ENCODE assay signal across 19 cellular contexts in genomic region chr6:15530411-15530810, GRCh38.
A peak's percentile ranks its signal among the peaks of the same experiment; 100 is the strongest.
DNase-seq lines count a peak whose midpoint lies in the region; ATAC-seq and TF ChIP-seq lines count a peak whose summit lies in the region.
"Had no signal": no experiment of that assay in that cellular context is flagged by ENCODE, and none has a peak within 500 bp of the region (broad histone marks: within the 10 kb centered on the region; RNA-seq: fewer than 3 reads in every experiment).

No MANE protein-coding gene starts in this region.

- TF ChIP-seq CTCF in lower lobe of right lung (IDR thresholded peaks at IDR 0.05) = no peak

- H3K27me3 Mint-ChIP-seq in activated naive CD8-positive, alpha-beta T cell treated with anti-CD3 and anti-CD28 coated beads, Interleukin-2, amount 50 U/mL, for 24 hours = no peaks in the 10 kb centered on the region
- no peaks in the 10 kb centered on the region for H3K27me3 Mint-ChIP-seq in activated naive CD8-positive, alpha-beta T cell treated with anti-CD3 and anti-CD28 coated beads for 36 hours
- H3K27me3 Mint-ChIP-seq in dendritic cell treated with granulocyte-macrophage colony-stimulating factor and Interleukin-4, amounts not matched to agents 40 ng/mL and 50 ng/mL, for 4 days = no peaks in the 10 kb centered on the region
- H3K27me3 Mint-ChIP-seq in naive thymus-derived CD8-positive, alpha-beta T cell = no peaks in the 10 kb centered on the region
- H3K27me3 Mint-ChIP-seq in activated CD4-positive, alpha-beta memory T cell treated with anti-CD3 and anti-CD28 coated beads, Interleukin-2, amount 10 ng/mL, durations not matched to agents 7 days and 5 days = no peaks in the 10 kb centered on the region
- H3K27me3 Mint-ChIP-seq: CD8-positive, alpha-beta memory T cell; IgD-negative memory B cell had no signal

- H3K27ac Mint-ChIP-seq in activated naive CD8-positive, alpha-beta T cell treated with anti-CD3 and anti-CD28 coated beads, Interleukin-2, amount 50 U/mL, for 24 hours = peak overlapping the region; percentile 13
- no peak overlapping the region for H3K27ac Mint-ChIP-seq in activated naive CD8-positive, alpha-beta T cell treated with anti-CD3 and anti-CD28 coated beads for 36 hours
- peak overlapping the region; percentile 8 for H3K27ac Mint-ChIP-seq in dendritic cell treated with granulocyte-macrophage colony-stimulating factor and Interleukin-4, amounts not matched to agents 40 ng/mL and 50 ng/mL, for 4 days
- peak overlapping the region in 7 of 10 donors; percentile 20 to 83 (median 60) for H3K27ac Mint-ChIP-seq in naive thymus-derived CD8-positive, alpha-beta T cell
- no peak overlapping the region for H3K27ac Mint-ChIP-seq in activated CD4-positive, alpha-beta memory T cell treated with anti-CD3 and anti-CD28 coated beads, Interleukin-2, amount 10 ng/mL, durations not matched to agents 7 days and 5 days
- H3K27ac Mint-ChIP-seq: GM23338, IgD-negative memory B cell had no signal

- H3K4me1 ChIP-seq in lower lobe of right lung (peaks cover 3% of the 10 kb centered on the region), SJCRH30 (no peaks in the 10 kb centered on the region)
- H3K4me1 ChIP-seq: A549 had no signal

- intact Hi-C loops in dendritic cell treated with granulocyte-macrophage colony-stimulating factor and Interleukin-4, amounts not matched to agents 40 ng/mL and 50 ng/mL, for 4 days (cut with micrococcal nuclease) = no loop called here
- intact Hi-C loops in lower lobe of right lung (cut with DNase I) = no loop called here

- peaks cover 41% of the 10 kb centered on the region for H3K36me3 Mint-ChIP-seq in activated naive CD8-positive, alpha-beta T cell treated with anti-CD3 and anti-CD28 coated beads, Interleukin-2, amount 50 U/mL, for 24 hours (ENCODE audit: low read depth)
- peaks cover 44% of the 10 kb centered on the region for H3K36me3 Mint-ChIP-seq in activated naive CD8-positive, alpha-beta T cell treated with anti-CD3 and anti-CD28 coated beads for 36 hours
- peaks cover 80% of the 10 kb centered on the region for H3K36me3 Mint-ChIP-seq in dendritic cell treated with granulocyte-macrophage colony-stimulating factor and Interleukin-4, amounts not matched to agents 40 ng/mL and 50 ng/mL, for 4 days (ENCODE audit: low read depth)
- peaks cover 27 to 71% (median 46%) of the 10 kb centered on the region in 3 donors for H3K36me3 Mint-ChIP-seq in naive thymus-derived CD8-positive, alpha-beta T cell
- H3K36me3 Mint-ChIP-seq in activated CD4-positive, alpha-beta memory T cell treated with anti-CD3 and anti-CD28 coated beads, Interleukin-2, amount 10 ng/mL, durations not matched to agents 7 days and 5 days (ENCODE audit: low read depth) = peaks cover 26% of the 10 kb centered on the region

- no peaks in the 10 kb centered on the region for H3K27me3 ChIP-seq in lower lobe of right lung (ENCODE audit: low read depth)
- H3K27me3 ChIP-seq in SJCRH30 = no peaks in the 10 kb centered on the region

- POLR2A ChIA-PET in naive thymus-derived CD8-positive, alpha-beta T cell (lab: Charles Lee) = no interaction called here
- POLR2A ChIA-PET in activated CD4-positive, alpha-beta memory T cell treated with anti-CD3 and anti-CD28 coated beads, Interleukin-2, amount 10 ng/mL, durations not matched to agents 7 days and 5 days (lab: Charles Lee) = no interaction called here

- ATAC-seq in activated naive CD8-positive, alpha-beta T cell treated with anti-CD3 and anti-CD28 coated beads, Interleukin-2, amount 50 U/mL, for 24 hours = no peak
- no peak for ATAC-seq in naive thymus-derived CD8-positive, alpha-beta T cell
- ATAC-seq in lower lobe of right lung = no peak
- ATAC-seq: A549, GM23338, HCT116, Panc1 had no signal

- H3K4me1 Mint-ChIP-seq in activated naive CD8-positive, alpha-beta T cell treated with anti-CD3 and anti-CD28 coated beads, Interleukin-2, amount 50 U/mL, for 24 hours = peaks cover 9% of the 10 kb centered on the region
- peaks cover 13% of the 10 kb centered on the region for H3K4me1 Mint-ChIP-seq in activated naive CD8-positive, alpha-beta T cell treated with anti-CD3 and anti-CD28 coated beads for 36 hours
- peaks cover 19% of the 10 kb centered on the region for H3K4me1 Mint-ChIP-seq in dendritic cell treated with granulocyte-macrophage colony-stimulating factor and Interleukin-4, amounts not matched to agents 40 ng/mL and 50 ng/mL, for 4 days (ENCODE audit: low read depth)
- peaks cover 10 to 40% (median 25%) of the 10 kb centered on the region in 4 donors for H3K4me1 Mint-ChIP-seq in naive thymus-derived CD8-positive, alpha-beta T cell
- H3K4me1 Mint-ChIP-seq in activated CD4-positive, alpha-beta memory T cell treated with anti-CD3 and anti-CD28 coated beads, Interleukin-2, amount 10 ng/mL, durations not matched to agents 7 days and 5 days = no peaks in the 10 kb centered on the region

- CTCF ChIA-PET in activated CD4-positive, alpha-beta memory T cell treated with anti-CD3 and anti-CD28 coated beads, Interleukin-2, amount 10 ng/mL, durations not matched to agents 7 days and 5 days (lab: Charles Lee) = no interaction called here

- H3K9me3 Mint-ChIP-seq in activated naive CD8-positive, alpha-beta T cell treated with anti-CD3 and anti-CD28 coated beads, Interleukin-2, amount 50 U/mL, for 24 hours = peaks cover 7% of the 10 kb centered on the region
- H3K9me3 Mint-ChIP-seq in activated naive CD8-positive, alpha-beta T cell treated with anti-CD3 and anti-CD28 coated beads for 36 hours = peaks cover 6% of the 10 kb centered on the region
- H3K9me3 Mint-ChIP-seq in dendritic cell treated with granulocyte-macrophage colony-stimulating factor and Interleukin-4, amounts not matched to agents 40 ng/mL and 50 ng/mL, for 4 days = no peaks in the 10 kb centered on the region
- peaks cover 0 to 8% (median 0%) of the 10 kb centered on the region in 9 donors for H3K9me3 Mint-ChIP-seq in naive thymus-derived CD8-positive, alpha-beta T cell
- H3K9me3 Mint-ChIP-seq in activated CD4-positive, alpha-beta memory T cell treated with anti-CD3 and anti-CD28 coated beads, Interleukin-2, amount 10 ng/mL, durations not matched to agents 7 days and 5 days = no peaks in the 10 kb centered on the region
- H3K9me3 Mint-ChIP-seq: IgD-negative memory B cell had no signal

- H3K4me3 ChIP-seq in lower lobe of right lung (no peak overlapping the region), SJCRH30 (no peak overlapping the region)
- H3K4me3 ChIP-seq: A549, GM23338 had no signal

- no peak for DNase-seq in activated naive CD8-positive, alpha-beta T cell treated with anti-CD3 and anti-CD28 coated beads, Interleukin-2, amount 50 U/mL, for 24 hours
- DNase-seq in activated naive CD8-positive, alpha-beta T cell treated with anti-CD3 and anti-CD28 coated beads for 36 hours = no peak
- DNase-seq in naive thymus-derived CD8-positive, alpha-beta T cell = no peak
- DNase-seq in lower lobe of right lung (no peak), SJCRH30 (no peak)
- no peak for DNase-seq in activated CD4-positive, alpha-beta memory T cell treated with anti-CD3 and anti-CD28 coated beads, Interleukin-2, amount 10 ng/mL, durations not matched to agents 7 days and 5 days
- DNase-seq: CD8-positive, alpha-beta memory T cell; Karpas-422; NCI-H1092; NCI-H146; NCI-H2029 treated with DMSO at 0.1 percent for 48 hours; NCI-H2171; NCI-H69 had no signal

- H3K27ac ChIP-seq in lower lobe of right lung = no peak overlapping the region
- H3K27ac ChIP-seq in SJCRH30 = no peak overlapping the region
- H3K27ac ChIP-seq: A549 had no signal

- H3K9me3 ChIP-seq in lower lobe of right lung = no peaks in the 10 kb centered on the region
- H3K9me3 ChIP-seq in SJCRH30 (replicated peaks) = no peaks in the 10 kb centered on the region
- H3K9me3 ChIP-seq: A549 had no signal

- H3K4me3 Mint-ChIP-seq in activated naive CD8-positive, alpha-beta T cell treated with anti-CD3 and anti-CD28 coated beads, Interleukin-2, amount 50 U/mL, for 24 hours = no peak overlapping the region
- no peak overlapping the region for H3K4me3 Mint-ChIP-seq in activated naive CD8-positive, alpha-beta T cell treated with anti-CD3 and anti-CD28 coated beads for 36 hours
- H3K4me3 Mint-ChIP-seq in dendritic cell treated with granulocyte-macrophage colony-stimulating factor and Interleukin-4, amounts not matched to agents 40 ng/mL and 50 ng/mL, for 4 days = no peak overlapping the region
- peak overlapping the region in 1 of 10 donors; percentile 63 for H3K4me3 Mint-ChIP-seq in naive thymus-derived CD8-positive, alpha-beta T cell
- H3K4me3 Mint-ChIP-seq in activated CD4-positive, alpha-beta memory T cell treated with anti-CD3 and anti-CD28 coated beads, Interleukin-2, amount 10 ng/mL, durations not matched to agents 7 days and 5 days = no peak overlapping the region
- H3K4me3 Mint-ChIP-seq: CD8-positive, alpha-beta memory T cell; GM23338; IgD-negative memory B cell had no signal

- H3K36me3 ChIP-seq in lower lobe of right lung (peaks cover 27% of the 10 kb centered on the region), SJCRH30 (no peaks in the 10 kb centered on the region; the same call in 1 of the 2 replicates)

Comparison
In these comparisons a context has a peak if more than half of its experiments do, and no peak if none do; other contexts are left out.
1. H3K27ac Mint-ChIP-seq: peak in activated naive CD8-positive, alpha-beta T cell treated with anti-CD3 and anti-CD28 coated beads, Interleukin-2, amount 50 U/mL, for 24 hours (single experiment), dendritic cell treated with granulocyte-macrophage colony-stimulating factor and Interleukin-4, amounts not matched to agents 40 ng/mL and 50 ng/mL, for 4 days (single experiment) and naive thymus-derived CD8-positive, alpha-beta T cell (7 of 10); none in activated naive CD8-positive, alpha-beta T cell treated with anti-CD3 and anti-CD28 coated beads for 36 hours (single experiment) and activated CD4-positive, alpha-beta memory T cell treated with anti-CD3 and anti-CD28 coated beads, Interleukin-2, amount 10 ng/mL, durations not matched to agents 7 days and 5 days (single experiment).